Comparison of ENCODE assay signal across 12 cellular contexts in genomic region chr5:125326114-125326513, GRCh38.
DNase-seq lines count a peak whose midpoint lies in the region; ATAC-seq and TF ChIP-seq lines count a peak whose summit lies in the region.
"Had no signal": no experiment of that assay in that cellular context is flagged by ENCODE, and none has a peak within 500 bp of the region (broad histone marks: within the 10 kb centered on the region; RNA-seq: fewer than 3 reads in every experiment).

No MANE protein-coding gene starts in this region.

- H3K36me3 ChIP-seq in adrenal gland (replicated peaks in 1 of 2) = no peaks in the 10 kb centered on the region
- H3K36me3 ChIP-seq in CD8-positive, alpha-beta T cell (ENCODE audit: insufficient read depth, low read length) = no peaks in the 10 kb centered on the region

- H3K9me3 Mint-ChIP-seq in CD14-positive monocyte = peaks cover 0 to 5% (median 0%) of the 10 kb centered on the region in 7 donors
- H3K9me3 Mint-ChIP-seq in CD8-positive, alpha-beta T cell = no peaks in the 10 kb centered on the region

- H3K27me3 Mint-ChIP-seq in CD14-positive monocyte (ENCODE audit: low read depth in 3 of 3) = peaks cover 0 to 1% (median 0%) of the 10 kb centered on the region in 3 donors
- no peaks in the 10 kb centered on the region for H3K27me3 Mint-ChIP-seq in CD8-positive, alpha-beta T cell (ENCODE audit: low read depth)
- H3K27me3 Mint-ChIP-seq: central memory CD8-positive, alpha-beta T cell; naive thymus-derived CD8-positive, alpha-beta T cell; T-helper 17 cell had no signal

- POLR2A ChIA-PET in CD8-positive, alpha-beta T cell (lab: Charles Lee) = no interaction called here

- H3K36me3 Mint-ChIP-seq in CD14-positive monocyte = no peaks in the 10 kb centered on the region
- no peaks in the 10 kb centered on the region for H3K36me3 Mint-ChIP-seq in CD8-positive, alpha-beta T cell
- H3K36me3 Mint-ChIP-seq: naive thymus-derived CD8-positive, alpha-beta T cell; stimulated activated naive B cell treated with anti-CD40 and anti-IgM and Interleukin-4, amounts not matched to agents 10 μg/mL and 1 μg/mL and 100 μg/mL, for 72 hours had no signal

- no peak for TF ChIP-seq POLR2A in adrenal gland (IDR thresholded peaks at IDR 0.05)

- CTCF ChIA-PET in CD8-positive, alpha-beta T cell (lab: Charles Lee) = no interaction called here

- intact Hi-C loops in adrenal gland (cut with DNase I) (no loop called here), CD14-positive monocyte (cut with micrococcal nuclease) (no loop called here)
- intact Hi-C loops in CD8-positive, alpha-beta T cell (cut with DNase I, micrococcal nuclease) = no loop called here

- no peak overlapping the region for H3K4me3 Mint-ChIP-seq in CD14-positive monocyte
- no peak overlapping the region for H3K4me3 Mint-ChIP-seq in CD8-positive, alpha-beta T cell
- H3K4me3 Mint-ChIP-seq: central memory CD8-positive, alpha-beta T cell; naive thymus-derived CD8-positive, alpha-beta T cell; stimulated activated naive B cell treated with anti-CD40 and anti-IgM and Interleukin-4, amounts not matched to agents 10 μg/mL and 1 μg/mL and 100 μg/mL, for 72 hours; T-helper 17 cell had no signal

- no peak for TF ChIP-seq CTCF in adrenal gland (IDR thresholded peaks at IDR 0.05)
- TF ChIP-seq CTCF in CD14-positive monocyte (IDR thresholded peaks at IDR 0.05) = no peak
- TF ChIP-seq CTCF in CD8-positive, alpha-beta T cell (IDR thresholded peaks at IDR 0.05) = no peak

- H3K4me3 ChIP-seq in adrenal gland = no peak overlapping the region
- H3K4me3 ChIP-seq in CD8-positive, alpha-beta T cell (ENCODE audit: low read depth, low read length) = no peak overlapping the region

- DNase-seq in DMS53 (lab: John Stamatoyannopoulos, UW) (peak; percentile 91), NCI-H146 (lab: John Stamatoyannopoulos, UW) (peak; percentile 84), adrenal gland (peak; percentile 84 to 93 (median 89)), lung microvascular endothelial cell (ENCODE audit: low read depth in 2 of 2) (peak; percentile 90), CD14-positive monocyte (ENCODE audit: low spot score) (no peak), medulla oblongata (ENCODE audit: extremely low spot score) (no peak)
- DNase-seq in CD8-positive, alpha-beta T cell = no peak
- DNase-seq: naive thymus-derived CD8-positive, alpha-beta T cell; stimulated activated naive B cell treated with anti-CD40 and anti-IgM and Interleukin-4, amounts not matched to agents 10 μg/mL and 1 μg/mL and 100 μg/mL, for 72 hours; T-helper 17 cell had no signal

- no peaks in the 10 kb centered on the region for H3K4me1 Mint-ChIP-seq in CD14-positive monocyte
- H3K4me1 Mint-ChIP-seq in CD8-positive, alpha-beta T cell (ENCODE audit: low read depth) = no peaks in the 10 kb centered on the region
- H3K4me1 Mint-ChIP-seq: central memory CD8-positive, alpha-beta T cell; naive thymus-derived CD8-positive, alpha-beta T cell; stimulated activated naive B cell treated with anti-CD40 and anti-IgM and Interleukin-4, amounts not matched to agents 10 μg/mL and 1 μg/mL and 100 μg/mL, for 72 hours; T-helper 17 cell had no signal

- H3K4me1 ChIP-seq in adrenal gland (replicated peaks in 1 of 2) = peaks cover 4 to 14% of the 10 kb centered on the region in 2 donors
- H3K4me1 ChIP-seq in CD8-positive, alpha-beta T cell (ENCODE audit: insufficient read depth, low read length) = no peaks in the 10 kb centered on the region

- no peak for ATAC-seq in CD8-positive, alpha-beta T cell
- ATAC-seq in GM19351 (IDR thresholded peaks at IDR 0.05; ENCODE audit: unreplicated experiment) = no peak
- ATAC-seq: naive thymus-derived CD8-positive, alpha-beta T cell; stimulated activated naive B cell treated with anti-CD40 and anti-IgM and Interleukin-4, amounts not matched to agents 10 μg/mL and 1 μg/mL and 100 μg/mL, for 72 hours; T-helper 17 cell had no signal

- H3K27me3 ChIP-seq in adrenal gland = no peaks in the 10 kb centered on the region
- H3K27me3 ChIP-seq in CD8-positive, alpha-beta T cell (ENCODE audit: insufficient read depth, low read length) = no peaks in the 10 kb centered on the region

- H3K9me3 ChIP-seq in adrenal gland (replicated peaks in 1 of 3) = no peaks in the 10 kb centered on the region
- H3K9me3 ChIP-seq in CD8-positive, alpha-beta T cell (ENCODE audit: low read length) = no peaks in the 10 kb centered on the region

- H3K27ac ChIP-seq in adrenal gland = peak overlapping the region in 2 of 5 donors; percentile 6 to 10
- H3K27ac ChIP-seq in CD8-positive, alpha-beta T cell (ENCODE audit: low read depth, low read length) = no peak overlapping the region

- no peak overlapping the region for H3K27ac Mint-ChIP-seq in CD14-positive monocyte
- H3K27ac Mint-ChIP-seq in CD8-positive, alpha-beta T cell = no peak overlapping the region
- H3K27ac Mint-ChIP-seq: stimulated activated naive B cell treated with anti-CD40 and anti-IgM and Interleukin-4, amounts not matched to agents 10 μg/mL and 1 μg/mL and 100 μg/mL, for 72 hours; T-helper 17 cell had no signal

Comparison
In these comparisons a context has a peak if more than half of its experiments do, and no peak if none do; other contexts are left out.
1. DNase-seq: peak in DMS53 (single experiment), NCI-H146 (single experiment), adrenal gland (7 of 7) and lung microvascular endothelial cell (2 of 2); none in CD14-positive monocyte (single experiment), medulla oblongata (single experiment) and CD8-positive, alpha-beta T cell (0 of 7).